In the genomic region with DNA sequence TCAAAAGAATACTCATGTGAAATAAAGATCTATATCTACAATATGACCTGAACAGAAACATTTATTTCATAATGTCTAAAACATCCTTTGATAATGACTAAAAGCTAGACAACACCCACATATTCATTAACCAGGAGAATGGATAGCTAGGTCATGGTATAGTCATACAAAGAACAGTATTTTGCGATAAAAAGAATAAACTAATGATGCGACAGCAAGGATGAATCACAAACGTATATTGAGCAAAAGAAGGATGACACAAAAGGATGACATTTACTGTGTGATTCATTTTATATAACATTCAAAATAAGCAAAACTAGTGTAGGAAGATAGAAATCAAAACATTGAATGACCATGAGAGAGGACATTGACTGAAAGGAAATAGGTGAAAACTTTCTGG, we compare ENCODE assay signal across 18 cellular contexts.
A peak's percentile ranks its signal among the peaks of the same experiment; 100 is the strongest.
DNase-seq lines count a peak whose midpoint lies in the region; ATAC-seq and TF ChIP-seq lines count a peak whose summit lies in the region.
"Had no signal": no experiment of that assay in that cellular context is flagged by ENCODE, and none has a peak within 500 bp of the region (broad histone marks: within the 10 kb centered on the region; RNA-seq: fewer than 3 reads in every experiment).

No MANE protein-coding gene starts in this region.

- no peaks in the 10 kb centered on the region for H3K27me3 Mint-ChIP-seq in CD8-positive, alpha-beta memory T cell

- no peaks in the 10 kb centered on the region for H3K36me3 ChIP-seq in adipocyte (ENCODE audit: control insufficient read depth, insufficient read depth, low read length, severe bottlenecking)
- H3K36me3 ChIP-seq in CD8-positive, alpha-beta memory T cell (ENCODE audit: insufficient read depth, low read length) = no peaks in the 10 kb centered on the region

- H3K4me3 ChIP-seq in adipocyte (ENCODE audit: low read length) (no peak overlapping the region), foreskin fibroblast (ENCODE audit: low read depth in 1 of 2, low read length in 2 of 2) (no peak overlapping the region)
- H3K4me3 ChIP-seq in CD8-positive, alpha-beta memory T cell (ENCODE audit: low read length) = no peak overlapping the region
- H3K4me3 ChIP-seq: GM12878, K562 had no signal

- H3K27me3 ChIP-seq in adipocyte (replicated peaks; ENCODE audit: control insufficient read depth, insufficient read depth, low read length) (no peaks in the 10 kb centered on the region), foreskin keratinocyte (no peaks in the 10 kb centered on the region)
- no peaks in the 10 kb centered on the region for H3K27me3 ChIP-seq in CD8-positive, alpha-beta memory T cell (ENCODE audit: insufficient read depth, low read length, poor library complexity, severe bottlenecking)

- H3K36me3 Mint-ChIP-seq in CD8-positive, alpha-beta memory T cell = no peaks in the 10 kb centered on the region

- peaks cover 5 to 28% (median 16%) of the 10 kb centered on the region in 5 donors for H3K9me3 Mint-ChIP-seq in CD8-positive, alpha-beta memory T cell

- ATAC-seq in HG03520 (IDR thresholded peaks at IDR 0.05; ENCODE audit: unreplicated experiment) (no peak), foreskin keratinocyte (no peak)
- ATAC-seq: GM12878, K562 had no signal

- no peak overlapping the region for H3K27ac Mint-ChIP-seq in CD8-positive, alpha-beta memory T cell

- CTCF ChIA-PET in CD8-positive, alpha-beta memory T cell (lab: Charles Lee) = no interaction called here

- DNase-seq in EH (ENCODE audit: low read depth) = peak; percentile 43
- peak; percentile 71 for DNase-seq in HS-5 (ENCODE audit: low read depth)
- DNase-seq in adipocyte (ENCODE audit: low read depth) = peak; percentile 15
- peak; percentile 33 to 40 for DNase-seq in foreskin fibroblast
- DNase-seq in CD8-positive, alpha-beta memory T cell = no peak
- no peak for DNase-seq in foreskin keratinocyte
- DNase-seq in globus pallidus (ENCODE audit: low spot score) = no peak
- DNase-seq: Calu3, DMS53, MV-4-11, NCI-H1417 treated with DMSO at 0.1 percent for 48 hours, NCI-H1930, NCI-H446, NCI-H774, SW 1271 had no signal

- POLR2A ChIA-PET in CD8-positive, alpha-beta memory T cell (lab: Charles Lee) = no interaction called here

- TF ChIP-seq CTCF in foreskin fibroblast (IDR thresholded peaks at IDR 0.05; ENCODE audit: low read depth, low read length) (no peak), foreskin keratinocyte (conservative IDR thresholded peaks at IDR 0.05) (no peak)

- no peak overlapping the region for H3K9ac ChIP-seq in adipocyte (ENCODE audit: low read length)

- H3K27ac ChIP-seq in CD8-positive, alpha-beta memory T cell (ENCODE audit: low read depth, low read length) = no peak overlapping the region
- H3K27ac ChIP-seq in foreskin keratinocyte = no peak overlapping the region

- H3K4me1 Mint-ChIP-seq in CD8-positive, alpha-beta memory T cell = no peaks in the 10 kb centered on the region

- H3K4me1 ChIP-seq in adipocyte (ENCODE audit: control insufficient read depth, insufficient read depth, low read length) (no peaks in the 10 kb centered on the region), foreskin keratinocyte (no peaks in the 10 kb centered on the region)
- no peaks in the 10 kb centered on the region for H3K4me1 ChIP-seq in CD8-positive, alpha-beta memory T cell (ENCODE audit: insufficient read depth, low read length)

- H3K4me3 Mint-ChIP-seq in CD8-positive, alpha-beta memory T cell = no peak overlapping the region

- no peaks in the 10 kb centered on the region for H3K9me3 ChIP-seq in adipocyte (ENCODE audit: control insufficient read depth, low read length)
- no peaks in the 10 kb centered on the region for H3K9me3 ChIP-seq in CD8-positive, alpha-beta memory T cell (ENCODE audit: low read length)

Comparison
In these comparisons a context has a peak if more than half of its experiments do, and no peak if none do; other contexts are left out.
1. DNase-seq: peak in EH (single experiment), HS-5 (single experiment), adipocyte (single experiment) and foreskin fibroblast (2 of 2); none in CD8-positive, alpha-beta memory T cell (0 of 5), foreskin keratinocyte (0 of 2) and globus pallidus (single experiment).